ENCODE assay signal across 1 cellular context in the genomic region with DNA sequence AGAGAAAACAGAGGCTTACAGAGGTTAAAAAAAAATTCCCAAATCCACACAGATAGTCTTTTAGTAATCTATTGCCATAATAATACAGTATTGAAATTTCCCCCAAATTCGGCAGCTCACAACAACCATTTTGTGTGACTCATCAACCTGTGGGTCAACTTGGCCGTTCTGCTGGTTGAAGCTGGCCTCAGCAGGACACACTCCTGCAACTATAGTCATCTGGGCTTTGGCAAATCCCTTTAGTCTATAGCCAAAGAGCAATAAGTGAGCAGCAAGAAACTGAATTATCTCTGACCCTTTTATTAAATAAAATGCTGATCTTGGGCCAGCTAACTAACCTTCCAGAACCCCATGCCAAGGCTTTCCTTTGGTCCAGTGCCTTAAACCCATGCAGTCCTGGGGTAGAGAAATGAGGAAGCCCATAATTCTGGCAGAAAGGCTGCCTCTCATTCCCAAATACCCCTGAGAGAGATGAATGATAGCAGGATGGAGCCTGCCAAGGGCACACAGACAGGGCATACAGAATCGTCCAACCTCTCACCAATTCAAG.
TF ChIP-seq lines count a peak whose summit lies in the region.

No MANE protein-coding gene starts in this region.

TF ChIP-seq in IMR-90, 13 proteins besides CTCF, POLR2A, EP300 and RAD21:
- no peak for TF ChIP-seq MAZ (IDR thresholded peaks at IDR 0.05; ENCODE audit: borderline replicate concordance, low read depth, low read length)
TF ChIP-seq in IMR-90: peak in this region for 0.
